Comparison of ENCODE assay signal across 20 cellular contexts in the genomic region with DNA sequence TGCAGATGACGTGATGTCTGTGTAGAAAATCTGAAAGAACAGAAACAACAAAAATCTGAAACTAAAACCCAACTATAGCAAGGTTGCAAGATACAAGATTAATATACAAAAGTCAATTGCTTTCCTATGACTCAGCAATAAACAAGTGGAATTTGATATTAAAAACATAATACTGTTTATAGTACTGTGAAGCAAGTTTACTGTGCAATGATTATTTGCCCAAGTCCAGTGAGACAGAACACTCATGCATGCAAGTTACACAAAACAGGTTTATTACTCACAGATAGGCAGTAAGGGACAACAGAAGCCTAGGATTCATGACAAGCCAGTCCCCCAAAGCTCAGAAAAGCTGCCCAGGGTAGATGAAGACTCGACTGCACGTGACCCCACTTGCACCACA.
"Had no signal": no experiment of that assay in that cellular context is flagged by ENCODE, and none has a peak within 500 bp of the region (broad histone marks: within the 10 kb centered on the region; RNA-seq: fewer than 3 reads in every experiment).

No MANE protein-coding gene starts in this region.

- H3K27me3 ChIP-seq: body of pancreas, gastrocnemius medialis, neural progenitor cell, vagina had no signal

- H3K36me3 Mint-ChIP-seq: activated naive CD4-positive, alpha-beta T cell treated with anti-CD3 and anti-CD28 coated beads, Interleukin-2, amount 10 ng/mL, durations not matched to agents 7 days and 5 days; neural progenitor cell; WTC11 had no signal

- H3K9ac ChIP-seq: neural progenitor cell, parathyroid adenoma had no signal

- H3K4me3 ChIP-seq: body of pancreas, gastrocnemius medialis, neural progenitor cell, vagina had no signal

- H3K79me2 ChIP-seq: parathyroid adenoma had no signal

- H3K27me3 Mint-ChIP-seq: stimulated activated naive CD8-positive, alpha-beta T cell treated with anti-CD3 and anti-CD28 coated beads, Interleukin-15, amount 100 ng/mL, for 72 hours had no signal

- H3K9me3 ChIP-seq: body of pancreas, gastrocnemius medialis, vagina had no signal

- H3K4me1 ChIP-seq: body of pancreas, parathyroid adenoma had no signal

- H3K27ac Mint-ChIP-seq: activated CD4-positive, alpha-beta T cell treated with anti-CD3 and anti-CD28 coated beads, Interleukin-2, amount 10 ng/mL, durations not matched to agents 24 days and 14 days; activated naive CD4-positive, alpha-beta T cell treated with anti-CD3 and anti-CD28 coated beads, Interleukin-2, amount 10 ng/mL, durations not matched to agents 7 days and 5 days; activated T-helper 2 cell treated with anti-CD3 and anti-CD28 coated beads, Interferon-gamma antibody, Interleukin-2, Interleukin-4, amounts not matched to agents 10 μg/mL and 5 μg/mL and 100 μg/mL, durations not matched to agents 14 hours and 24 hours and 36 hours; neural progenitor cell; T-helper 1 cell treated with Interleukin-12 subunit alpha and Interleukin-12 subunit beta and Interleukin-4 antibody, amounts not matched to agents 30 μg/mL and 1 μg/mL, for 36 hours; WTC11 had no signal

- H3K4me3 Mint-ChIP-seq: activated CD4-positive, alpha-beta T cell treated with anti-CD3 and anti-CD28 coated beads, Interleukin-2, amount 10 ng/mL, durations not matched to agents 24 days and 14 days; activated naive CD4-positive, alpha-beta T cell treated with anti-CD3 and anti-CD28 coated beads, Interleukin-2, amount 10 ng/mL, durations not matched to agents 7 days and 5 days; mesothelial cell of epicardium; neural progenitor cell; stimulated activated naive CD8-positive, alpha-beta T cell treated with anti-CD3 and anti-CD28 coated beads, Interleukin-15, amount 100 ng/mL, for 72 hours; T-helper 1 cell treated with Interleukin-12 subunit alpha and Interleukin-12 subunit beta and Interleukin-4 antibody, amounts not matched to agents 30 μg/mL and 1 μg/mL, for 36 hours; WTC11 had no signal

- H2AFZ ChIP-seq: neural progenitor cell, parathyroid adenoma had no signal

- H3K27ac ChIP-seq: body of pancreas, gastrocnemius medialis, neural progenitor cell, parathyroid adenoma, vagina had no signal

- H3K9me3 Mint-ChIP-seq: activated CD4-positive, alpha-beta T cell treated with anti-CD3 and anti-CD28 coated beads, Interleukin-2, amount 10 ng/mL, durations not matched to agents 24 days and 14 days; activated naive CD4-positive, alpha-beta T cell treated with anti-CD3 and anti-CD28 coated beads, Interleukin-2, amount 10 ng/mL, durations not matched to agents 7 days and 5 days; activated T-helper 2 cell treated with anti-CD3 and anti-CD28 coated beads, Interferon-gamma antibody, Interleukin-2, Interleukin-4, amounts not matched to agents 10 μg/mL and 5 μg/mL and 100 μg/mL, durations not matched to agents 14 hours and 24 hours and 36 hours; mesothelial cell of epicardium; stimulated activated naive CD8-positive, alpha-beta T cell treated with anti-CD3 and anti-CD28 coated beads, Interleukin-15, amount 100 ng/mL, for 72 hours; WTC11 had no signal

- DNase-seq: activated CD4-positive, alpha-beta T cell treated with anti-CD3 and anti-CD28 coated beads, Interleukin-2, amount 10 ng/mL, durations not matched to agents 24 days and 14 days; activated CD8-positive, alpha-beta memory T cell treated with anti-CD3 and anti-CD28 coated beads for 24 hours; activated naive CD4-positive, alpha-beta T cell treated with anti-CD3 and anti-CD28 coated beads, Interleukin-2, amount 10 ng/mL, durations not matched to agents 7 days and 5 days; amniotic stem cell; body of pancreas; cerebellar nuclear complex; dermis blood vessel endothelial cell; erythroblast; gastrocnemius medialis; kidney glomerular epithelial cell; retina; stimulated activated CD4-positive, alpha-beta T cell treated with anti-CD3 and anti-CD28 coated beads, Interleukin-4, amount 100 ng/mL, for 4 hours; stimulated activated naive CD8-positive, alpha-beta T cell treated with anti-CD3 and anti-CD28 coated beads, Interleukin-15, amount 100 ng/mL, for 72 hours had no signal

- ATAC-seq: body of pancreas; gastrocnemius medialis; stimulated activated naive CD8-positive, alpha-beta T cell treated with anti-CD3 and anti-CD28 coated beads, Interleukin-15, amount 100 ng/mL, for 72 hours; WTC11 had no signal

- H3K36me3 ChIP-seq: gastrocnemius medialis, neural progenitor cell, vagina had no signal

- H3K4me2 ChIP-seq: neural progenitor cell had no signal
